Comparison of ENCODE assay signal across 25 cellular contexts in the genomic region with DNA sequence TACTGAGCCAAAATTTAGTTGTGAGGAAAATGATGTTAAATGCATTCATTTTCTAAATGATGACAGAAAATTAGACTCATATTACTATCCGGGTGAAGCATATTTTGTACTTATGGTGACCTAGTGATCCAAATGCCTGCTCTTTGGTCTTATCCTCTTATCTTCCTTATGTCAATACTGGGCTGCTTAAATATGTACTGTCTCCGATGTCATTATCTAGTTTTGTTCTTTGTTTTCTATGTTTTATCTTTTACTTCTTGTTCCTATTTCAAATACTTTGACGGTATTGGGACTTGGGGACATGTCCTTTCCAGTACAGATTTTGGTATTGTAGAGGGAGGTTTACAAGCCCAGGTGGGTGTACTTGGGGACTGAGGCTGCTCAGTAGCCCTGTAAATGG.
"Had no signal": no experiment of that assay in that cellular context is flagged by ENCODE, and none has a peak within 500 bp of the region (broad histone marks: within the 10 kb centered on the region; RNA-seq: fewer than 3 reads in every experiment).

No MANE protein-coding gene starts in this region.

- DNase-seq: colonic mucosa; effector CD8-positive, alpha-beta T cell; erythroblast; hypothalamus; immature natural killer cell; islet precursor cell; kidney glomerular epithelial cell; left colon; left ventricle myocardium superior; mucosa of descending colon; naive B cell; pancreas; stimulated activated CD4-positive, alpha-beta T cell treated with anti-CD3 and anti-CD28 coated beads, Interleukin-12 subunit alpha, Interleukin-12 subunit beta, amount 100 ng/mL, for 4 hours; stimulated activated CD4-positive, alpha-beta T cell treated with anti-CD3 and anti-CD28 coated beads, Interleukin-1b, Interleukin-23, amount 100 ng/mL, for 48 hours; stimulated activated CD4-positive, alpha-beta T cell treated with anti-CD3 and anti-CD28 coated beads, Interleukin-4, amount 100 ng/mL, for 1 hour; stimulated activated CD8-positive, alpha-beta memory T cell treated with anti-CD3 and anti-CD28 coated beads, Interleukin-4, amount 100 ng/mL, for 48 hours; stimulated activated naive CD4-positive, alpha-beta T cell; stimulated activated naive CD8-positive, alpha-beta T cell treated with anti-CD3 and anti-CD28 coated beads, Interleukin-15, amount 100 ng/mL, for 72 hours; thyroid gland; trophoblast cell had no signal

- ATAC-seq: left colon; left ventricle myocardium superior; mucosa of descending colon; natural killer cell treated with Interleukin-12 subunit alpha and Interleukin-12 subunit beta and Interleukin-15 and Interleukin-18, amount 100 ng/mL, for 72 hours; pancreas; stimulated activated naive CD8-positive, alpha-beta T cell treated with anti-CD3 and anti-CD28 coated beads, Interleukin-15, amount 100 ng/mL, for 72 hours had no signal

- H3K4me1 ChIP-seq: colonic mucosa had no signal

- H3K36me3 ChIP-seq: colonic mucosa, neutrophil, pancreas, thyroid gland, vagina had no signal

- H3K4me3 ChIP-seq: colonic mucosa, lung, mucosa of descending colon, pancreas, smooth muscle cell, thyroid gland, vagina had no signal

- H3K27me3 ChIP-seq: colonic mucosa, pancreas, thyroid gland, vagina had no signal

- H3K4me2 ChIP-seq: smooth muscle cell had no signal

- H3K27ac ChIP-seq: colonic mucosa, neutrophil, pancreas had no signal
